Comparison of ENCODE assay signal across 8 cellular contexts in genomic region chr12:10212623-10213131, GRCh38. TPM values are rescaled to one million over a fixed set of nuclear protein-coding genes. Genes with fewer than 3 reads are reported as not detected.
DNase-seq lines count a peak whose midpoint lies in the region; ATAC-seq and TF ChIP-seq lines count a peak whose summit lies in the region.

Gene GABARAPL1 (plus strand): TSS chr12:10212877. CDS start chr12:10213130, 253 bp downstream.

- peaks cover 24% of the 10 kb centered on the region for H3K4me1 ChIP-seq in Caco-2
- no peaks in the 10 kb centered on the region for H3K4me1 ChIP-seq in prostate gland (replicated peaks)

- peak; percentile 75 for ATAC-seq in GM21528 (IDR thresholded peaks at IDR 0.05; ENCODE audit: low FRiP score, unreplicated experiment)
- peak; percentile 87 for ATAC-seq in left ventricle myocardium superior

- H3K9me3 ChIP-seq in Caco-2 (no peaks in the 10 kb centered on the region), prostate gland (no peaks in the 10 kb centered on the region)

- TF ChIP-seq POLR2A in prostate gland (IDR thresholded peaks at IDR 0.05) = peak; percentile 43

- H3K4me3 Mint-ChIP-seq in Caco-2 (ENCODE audit: unreplicated experiment) (peak within 1 kb of the TSS; percentile 80), type B pancreatic cell (peak within 1 kb of the TSS; percentile 97)
- H3K4me3 Mint-ChIP-seq in T-helper 1 cell treated with Interleukin-12 subunit alpha and Interleukin-12 subunit beta and Interleukin-4 antibody, amounts not matched to agents 30 μg/mL and 1 μg/mL, for 36 hours = peak within 1 kb of the TSS; percentile 93

- intact Hi-C loops in Caco-2 (cut with micrococcal nuclease; ENCODE audit: unreplicated experiment) = loop anchor here (1.0 kb wide), 3 partner anchors 22 to 59 kb away; no protein-coding TSS in a partner anchor
- intact Hi-C loops in left ventricle myocardium superior (cut with micrococcal nuclease) = no loop called here
- intact Hi-C loops in prostate gland (cut with DNase I) = loop anchor here (2.0 to 10.0 kb wide), 2 partner anchors 152 to 510 kb away; partner anchors contain the start of gene YBX3

- H3K36me3 Mint-ChIP-seq in Caco-2 (ENCODE audit: insufficient read depth, unreplicated experiment) = peaks cover 35% of the 10 kb centered on the region
- H3K36me3 Mint-ChIP-seq in T-helper 1 cell treated with Interleukin-12 subunit alpha and Interleukin-12 subunit beta and Interleukin-4 antibody, amounts not matched to agents 30 μg/mL and 1 μg/mL, for 36 hours (ENCODE audit: low read depth) = no peaks in the 10 kb centered on the region
- H3K36me3 Mint-ChIP-seq in type B pancreatic cell = peaks cover 14% of the 10 kb centered on the region

- 1% methylated on average over 29 of the region's 36 CpGs for WGBS in prostate gland

- H3K27ac Mint-ChIP-seq in Caco-2 (ENCODE audit: unreplicated experiment) = peak within 1 kb of the TSS; percentile 99
- H3K27ac Mint-ChIP-seq in T-helper 1 cell treated with Interleukin-12 subunit alpha and Interleukin-12 subunit beta and Interleukin-4 antibody, amounts not matched to agents 30 μg/mL and 1 μg/mL, for 36 hours = peak within 1 kb of the TSS; percentile 92
- peak within 1 kb of the TSS; percentile 100 for H3K27ac Mint-ChIP-seq in type B pancreatic cell

- no peaks in the 10 kb centered on the region for H3K27me3 Mint-ChIP-seq in Caco-2 (ENCODE audit: insufficient read depth, unreplicated experiment)
- H3K27me3 Mint-ChIP-seq in T-helper 1 cell treated with Interleukin-12 subunit alpha and Interleukin-12 subunit beta and Interleukin-4 antibody, amounts not matched to agents 30 μg/mL and 1 μg/mL, for 36 hours (ENCODE audit: low read depth) = peaks cover 24% of the 10 kb centered on the region
- peaks cover 7% of the 10 kb centered on the region for H3K27me3 Mint-ChIP-seq in type B pancreatic cell

- H3K27me3 ChIP-seq in Caco-2 (replicated peaks; ENCODE audit: control insufficient read depth, insufficient read depth, low read length) (no peaks in the 10 kb centered on the region), prostate gland (replicated peaks; ENCODE audit: insufficient read depth) (no peaks in the 10 kb centered on the region)

- CTCF ChIA-PET in Caco-2 (lab: Charles Lee) = interaction anchor here (0.5 to 2.2 kb wide), 7 partner anchors 13 to 616 kb away, joined by 3 to 17 read pairs (median 3); no protein-coding TSS in a partner anchor

- peaks cover 28% of the 10 kb centered on the region for H3K4me1 Mint-ChIP-seq in Caco-2 (ENCODE audit: low read depth, unreplicated experiment)
- H3K4me1 Mint-ChIP-seq in T-helper 1 cell treated with Interleukin-12 subunit alpha and Interleukin-12 subunit beta and Interleukin-4 antibody, amounts not matched to agents 30 μg/mL and 1 μg/mL, for 36 hours (ENCODE audit: low read depth) = peaks cover 27% of the 10 kb centered on the region
- peaks cover 5% of the 10 kb centered on the region for H3K4me1 Mint-ChIP-seq in type B pancreatic cell (ENCODE audit: unreplicated experiment)

- POLR2A ChIA-PET in Caco-2 (lab: Charles Lee) = interaction anchor here (0.6 to 2.2 kb wide), 11 partner anchors 8 to 1266 kb away, joined by 3 to 12 read pairs (median 3); no protein-coding TSS in a partner anchor

- DNase-seq in Caco-2 (peak; percentile 85 to 91), LoVo (ENCODE audit: low spot score) (peak; percentile 85), amygdala (lab: John Stamatoyannopoulos, UW) (peak; percentile 33 to 90 (median 72)), left ventricle myocardium superior (peak; percentile 92), prostate gland (ENCODE audit: low spot score) (peak; percentile 88), type B pancreatic cell (ENCODE audit: extremely low spot score, unreplicated experiment) (peak; percentile 82)

- peak within 1 kb of the TSS; percentile 98 for H3K27ac ChIP-seq in prostate gland

- BruUV-seq in Caco-2 (replicated peaks; lab: Mats Ljungman, UMichigan) = no TSS peak

- H3K36me3 ChIP-seq in Caco-2 (ENCODE audit: control insufficient read depth, insufficient read depth, low read length) (no peaks in the 10 kb centered on the region), prostate gland (no peaks in the 10 kb centered on the region)

- H3K9me3 Mint-ChIP-seq in Caco-2 (ENCODE audit: unreplicated experiment) (no peaks in the 10 kb centered on the region), type B pancreatic cell (no peaks in the 10 kb centered on the region)
- no peaks in the 10 kb centered on the region for H3K9me3 Mint-ChIP-seq in T-helper 1 cell treated with Interleukin-12 subunit alpha and Interleukin-12 subunit beta and Interleukin-4 antibody, amounts not matched to agents 30 μg/mL and 1 μg/mL, for 36 hours

- peak within 1 kb of the TSS; percentile 92 for H3K4me3 ChIP-seq in Caco-2 (ENCODE audit: low read depth, low read length)
- H3K4me3 ChIP-seq in prostate gland = peak within 1 kb of the TSS; percentile 59 to 71

- no peak for TF ChIP-seq CTCF in Caco-2 (IDR thresholded peaks at IDR 0.05; ENCODE audit: insufficient read depth in 1 of 2, low read depth in 1 of 2, low read length in 1 of 2, severe bottlenecking in 1 of 2, unreplicated experiment in 1 of 2)
- TF ChIP-seq CTCF in prostate gland (IDR thresholded peaks at IDR 0.05) = no peak
- no peak for TF ChIP-seq CTCF in type B pancreatic cell (conservative IDR thresholded peaks at IDR 0.05)

RNA-seq across cellular contexts. Expression of gene GABARAPL1, which starts in this region (rescaled TPM):
- total RNA-seq in Caco-2 (2022) (106 TPM in 2 replicates), left ventricle myocardium superior (217 TPM), prostate gland (10 to 100 TPM; 78.2 to 95.9 TPM), type B pancreatic cell (ENCODE audit: low replicate concordance) (43.5 and 252 TPM in 2 replicates)

Comparison
In these comparisons a context has a peak if more than half of its experiments do, and no peak if none do; other contexts are left out.
1. Peak in every context shown above with its lines: DNase-seq, ATAC-seq, H3K4me3 ChIP-seq and H3K27ac ChIP-seq.